In genomic region chr2:153214349-153214748, GRCh38 we compare ENCODE assay signal across 23 cellular contexts.
DNase-seq lines count a peak whose midpoint lies in the region; ATAC-seq, FAIRE-seq and TF ChIP-seq lines count a peak whose summit lies in the region.
"Had no signal": no experiment of that assay in that cellular context is flagged by ENCODE, and none has a peak within 500 bp of the region (broad histone marks: within the 10 kb centered on the region; RNA-seq: fewer than 3 reads in every experiment).

No MANE protein-coding gene starts in this region.

- no peaks in the 10 kb centered on the region for H3K27me3 ChIP-seq in HepG2 (ENCODE audit: control insufficient read depth in 1 of 2, insufficient read depth in 2 of 2, low read length in 2 of 2)
- H3K27me3 ChIP-seq in right lobe of liver: no peaks in the 10 kb centered on the region
- H3K27me3 ChIP-seq: BE2C; BLaER1 treated with 17β-estradiol and CSF1 and Interleukin-3, amounts not matched to agents 10 nM and 100 nM had no signal

- DNase-seq in HepG2 (ENCODE audit: low spot score): no peak
- no peak for DNase-seq in right lobe of liver
- peak; percentile 74 for DNase-seq in NCI-H2171 treated with DMSO at 0.1 percent for 48 hours (lab: John Stamatoyannopoulos, UW)
- peak; percentile 39 for DNase-seq in retinal pigment epithelial cell (ENCODE audit: low read depth)
- no peak for DNase-seq in NCI-H526 (lab: John Stamatoyannopoulos, UW)
- DNase-seq: 8988T; ACHN; AML-193; BE2C; CD4-positive, alpha-beta T cell; CD8-positive, alpha-beta memory T cell; DMS153; DND-41; GM23248; H7; HCEC 1CT had no signal

- intact Hi-C loops in HepG2 (cut with micrococcal nuclease; ENCODE audit: unreplicated experiment) (no loop called here), right lobe of liver (cut with DNase I) (no loop called here)

- in situ Hi-C loops in HepG2 (cut with HindIII; ENCODE audit: extremely low pct_ligation_motif_present, low pct_unique_long_range_greater_than_20kb): no loop called here

- H3K4me2 ChIP-seq in HepG2 (ENCODE audit: low read depth, low read length): no peak overlapping the region
- H3K4me2 ChIP-seq: A549; BLaER1 treated with 17β-estradiol and CSF1 and Interleukin-3, amounts not matched to agents 10 nM and 100 nM had no signal

- POLR2A ChIA-PET in HepG2 (lab: Yijun Ruan, JAX): no interaction called here

- TF ChIP-seq RAD21 in HepG2 (CRISPR knock-in tag; IDR thresholded peaks at IDR 0.05): no peak

- 8% methylated on average over 1 of the region's 1 CpG for WGBS in HepG2 (ENCODE audit: low lambda C conversion rate)
- 47% methylated on average over 1 of the region's 1 CpG for WGBS in right lobe of liver (ENCODE audit: insufficient coverage, low coverage, low lambda C conversion rate, missing lambda C conversion rate)

- no peaks in the 10 kb centered on the region for H3K9me3 ChIP-seq in HepG2 (ENCODE audit: low read length)
- no peaks in the 10 kb centered on the region for H3K9me3 ChIP-seq in right lobe of liver
- H3K9me3 ChIP-seq: A549; BE2C; BLaER1 treated with 17β-estradiol and CSF1 and Interleukin-3, amounts not matched to agents 10 nM and 100 nM had no signal

- CTCF ChIA-PET in HepG2 (lab: Yijun Ruan, JAX; ENCODE audit: low intra/inter-chr PET ratio, low total read pairs): no interaction called here

- no peak overlapping the region for H3K27ac ChIP-seq in HepG2 (ENCODE audit: extremely low read length, insufficient read depth, low read length)
- H3K27ac ChIP-seq in right lobe of liver: no peak overlapping the region
- H3K27ac ChIP-seq: A549; BLaER1 treated with 17β-estradiol and CSF1 and Interleukin-3, amounts not matched to agents 10 nM and 100 nM; GM23248 had no signal

- H3K4me3 ChIP-seq in HepG2 (replicated peaks in 1 of 3; ENCODE audit: insufficient read depth in 1 of 3, low read depth in 2 of 3, low read length in 3 of 3) (no peak overlapping the region), right lobe of liver (no peak overlapping the region), retinal pigment epithelial cell (ENCODE audit: low read length) (no peak overlapping the region)
- H3K4me3 ChIP-seq: A549; BLaER1 treated with 17β-estradiol and CSF1 and Interleukin-3, amounts not matched to agents 10 nM and 100 nM; GM23248 had no signal

- no peak for TF ChIP-seq EP300 in HepG2 (IDR thresholded peaks at IDR 0.05; ENCODE audit: low read depth in 2 of 2, low read length in 2 of 2)
- TF ChIP-seq EP300 in HepG2 (CRISPR knock-in tag; IDR thresholded peaks at IDR 0.05; ENCODE audit: borderline replicate concordance): no peak

- no peak for TF ChIP-seq POLR2A in HepG2 (IDR thresholded peaks at IDR 0.05; ENCODE audit: insufficient read depth in 1 of 2, low read depth in 2 of 2, low read length in 2 of 2)
- no peak for TF ChIP-seq POLR2A in right lobe of liver (IDR thresholded peaks at IDR 0.05)

- no peak for FAIRE-seq in HepG2 (lab: Jason Lieb, UNC)
- FAIRE-seq: A549, D721Med, G401.6, GM12892, H1 had no signal

- H3K4me1 ChIP-seq in HepG2 (ENCODE audit: insufficient read depth, low read length) (no peaks in the 10 kb centered on the region), right lobe of liver (no peaks in the 10 kb centered on the region)
- H3K4me1 ChIP-seq: A549; BE2C; BLaER1 treated with 17β-estradiol and CSF1 and Interleukin-3, amounts not matched to agents 10 nM and 100 nM had no signal

- TF ChIP-seq CTCF in HepG2 (CRISPR knock-in tag; IDR thresholded peaks at IDR 0.05) (no peak), right lobe of liver (IDR thresholded peaks at IDR 0.05) (no peak), retinal pigment epithelial cell (conservative IDR thresholded peaks at IDR 0.05; ENCODE audit: low read depth, low read length) (no peak)

- H3K79me2 ChIP-seq in HepG2 (ENCODE audit: insufficient read depth, low read length): no peaks in the 10 kb centered on the region

- no peaks in the 10 kb centered on the region for H4K20me1 ChIP-seq in HepG2 (ENCODE audit: insufficient read depth, low read length)
- H4K20me1 ChIP-seq: BLaER1 treated with 17β-estradiol and CSF1 and Interleukin-3, amounts not matched to agents 10 nM and 100 nM had no signal

- H3K36me3 ChIP-seq in HepG2 (replicated peaks in 1 of 2; ENCODE audit: control insufficient read depth in 1 of 2, insufficient read depth in 2 of 2, low read length in 2 of 2) (no peaks in the 10 kb centered on the region), right lobe of liver (no peaks in the 10 kb centered on the region)
- H3K36me3 ChIP-seq: BE2C; BLaER1 treated with 17β-estradiol and CSF1 and Interleukin-3, amounts not matched to agents 10 nM and 100 nM had no signal

- ATAC-seq in HepG2 (no peak), right lobe of liver (no peak), HG02885 (IDR thresholded peaks at IDR 0.05; ENCODE audit: poor library complexity, unreplicated experiment) (no peak)
- ATAC-seq: A549 had no signal

- no peak overlapping the region for H3K9ac ChIP-seq in HepG2 (ENCODE audit: insufficient read depth, low read depth, low read length)
- H3K9ac ChIP-seq: BLaER1 treated with 17β-estradiol and CSF1 and Interleukin-3, amounts not matched to agents 10 nM and 100 nM; GM23248 had no signal

- BruUV-seq in HepG2 (replicated peaks; lab: Mats Ljungman, UMichigan): no TSS peak

- no peak overlapping the region for H2AFZ ChIP-seq in HepG2 (ENCODE audit: low read length)
- H2AFZ ChIP-seq: GM23248 had no signal

TF ChIP-seq in HepG2, 621 proteins besides CTCF, POLR2A, EP300 and RAD21:
- TF ChIP-seq MNT (IDR thresholded peaks at IDR 0.05) (peak; percentile 65), ZNF564 (CRISPR knock-in tag; IDR thresholded peaks at IDR 0.05) (no peak)

Comparison
In these comparisons a context has a peak if more than half of its experiments do, and no peak if none do; other contexts are left out.
1. DNase-seq: peak in NCI-H2171 treated with DMSO at 0.1 percent for 48 hours (single experiment) and retinal pigment epithelial cell (single experiment); none in HepG2 (single experiment), right lobe of liver (0 of 3) and NCI-H526 (0 of 2).